8 cellular contexts compared by ENCODE assay signal in genomic region chr17:33316733-33317132, GRCh38. TPM values are rescaled to one million over a fixed set of nuclear protein-coding genes. Genes with fewer than 3 reads are reported as not detected.
"Had no signal": no experiment of that assay in that cellular context is flagged by ENCODE, and none has a peak within 500 bp of the region (broad histone marks: within the 10 kb centered on the region; RNA-seq: fewer than 3 reads in every experiment).

No MANE protein-coding gene starts in this region.

- H3K4me3 ChIP-seq: GM12878 had no signal

- ATAC-seq: GM12878 had no signal

- DNase-seq: GDM1, GF-D8 had no signal

- FAIRE-seq: G401.6, GM12878, GM12892, GM18507, GM19239 had no signal

RNA-seq across cellular contexts. Expression of gene ASIC2, which starts 23.6 kb away (rescaled TPM):
- total RNA-seq: G401, GM12878 had no signal
- polyA plus RNA-seq: GM12878 had no signal
